In genomic region chr6:66655420-66655819, GRCh38 we compare ENCODE assay signal across 28 cellular contexts.
DNase-seq lines count a peak whose midpoint lies in the region; ATAC-seq, FAIRE-seq and TF ChIP-seq lines count a peak whose summit lies in the region.
"Had no signal": no experiment of that assay in that cellular context is flagged by ENCODE, and none has a peak within 500 bp of the region (broad histone marks: within the 10 kb centered on the region; RNA-seq: fewer than 3 reads in every experiment).

No MANE protein-coding gene starts in this region.

- H2AK5ac ChIP-seq in trophoblast cell (ENCODE audit: low read length) = no peak overlapping the region

- H3K79me1 ChIP-seq in trophoblast cell (ENCODE audit: low read length) = no peaks in the 10 kb centered on the region

- H3K9ac ChIP-seq in kidney (ENCODE audit: low read length in 2 of 2) (no peak overlapping the region), trophoblast cell (ENCODE audit: low read length) (no peak overlapping the region)
- H3K9ac ChIP-seq: BLaER1 had no signal

- no peak overlapping the region for H2BK120ac ChIP-seq in trophoblast cell (ENCODE audit: insufficient read depth, low read length, poor library complexity)

- intact Hi-C loops in left ventricle myocardium superior (cut with micrococcal nuclease) = no loop called here
- intact Hi-C loops in heart right ventricle (cut with DNase I) = loop anchor here in 1 of 10 donors (10.0 kb wide), 1 partner anchor 109 kb away; no protein-coding TSS in a partner anchor
- intact Hi-C loops in kidney (cut with DNase I) = no loop called here
- intact Hi-C loops in upper lobe of right lung (cut with DNase I) = no loop called here

- no peak overlapping the region for H3K4ac ChIP-seq in trophoblast cell (ENCODE audit: low read depth, low read length)

- no peak for TF ChIP-seq CTCF in heart right ventricle (IDR thresholded peaks at IDR 0.05)
- no peak for TF ChIP-seq CTCF in kidney (IDR thresholded peaks at IDR 0.05; ENCODE audit: borderline replicate concordance, extremely low read depth, insufficient read depth)
- no peak for TF ChIP-seq CTCF in upper lobe of right lung (IDR thresholded peaks at IDR 0.05)

- peak; percentile 10 for DNase-seq in left ventricle myocardium superior
- no peak for DNase-seq in heart right ventricle
- DNase-seq in kidney = peak; percentile 64
- DNase-seq in trophoblast cell = no peak
- no peak for DNase-seq in upper lobe of right lung
- no peak for DNase-seq in NCI-H128 (lab: John Stamatoyannopoulos, UW; ENCODE audit: unreplicated experiment)
- no peak for DNase-seq in SKM-1 (lab: John Stamatoyannopoulos, UW; ENCODE audit: unreplicated experiment)
- DNase-seq: 8988T; ACHN; BE2C; C1 segment of cervical spinal cord; CD4-positive, alpha-beta memory T cell; CD4-positive, CD25-positive, alpha-beta regulatory T cell; CD8-positive, alpha-beta memory T cell; COR-L47; DMS 273 treated with DMSO at 0.1 percent for 48 hours; DMS153; DMS53; DMS79; DND-41; EL; GDM1 had no signal

- no peak overlapping the region for H2BK12ac ChIP-seq in trophoblast cell (ENCODE audit: low read length)

- H3K27me3 ChIP-seq in heart right ventricle (no peaks in the 10 kb centered on the region), trophoblast cell (ENCODE audit: insufficient read depth, low read length) (no peaks in the 10 kb centered on the region), upper lobe of right lung (no peaks in the 10 kb centered on the region)
- H3K27me3 ChIP-seq: BE2C, BLaER1 had no signal

- no peak overlapping the region for H4K91ac ChIP-seq in trophoblast cell (ENCODE audit: low read depth, low read length)

- no peak overlapping the region for H3K14ac ChIP-seq in trophoblast cell (ENCODE audit: low read length)

- 92 to 94% methylated on average over 13 of the region's 13 CpGs for WGBS in heart right ventricle, 2 donors
- no CpG with 5 or more reads among the region's 13 CpGs for WGBS in trophoblast cell (ENCODE audit: extremely low coverage, insufficient coverage, insufficient read length)

- H2BK5ac ChIP-seq in trophoblast cell (ENCODE audit: low read depth, low read length, poor library complexity) = no peak overlapping the region

- H2AFZ ChIP-seq in trophoblast cell (ENCODE audit: insufficient read depth, low read length, poor library complexity) = no peak overlapping the region

- H3K4me3 ChIP-seq in heart right ventricle (no peak overlapping the region), kidney (ENCODE audit: low read length in 2 of 2) (no peak overlapping the region), trophoblast cell (ENCODE audit: low read depth, low read length) (peak overlapping the region; percentile 18), upper lobe of right lung (no peak overlapping the region)
- H3K4me3 ChIP-seq: BLaER1, GM12878 had no signal

- H3K9me3 ChIP-seq in heart right ventricle (peaks cover 0 to 36% (median 6%) of the 10 kb centered on the region in 11 donors), kidney (ENCODE audit: control insufficient read depth in 1 of 2, low read length in 2 of 2) (no peaks in the 10 kb centered on the region), trophoblast cell (ENCODE audit: insufficient read depth, low read depth, low read length) (no peaks in the 10 kb centered on the region), upper lobe of right lung (no peaks in the 10 kb centered on the region)
- H3K9me3 ChIP-seq: BE2C had no signal

- H3K23ac ChIP-seq in trophoblast cell (ENCODE audit: low read length) = no peak overlapping the region

- no peak overlapping the region for H3K18ac ChIP-seq in trophoblast cell (ENCODE audit: low read length)

- H3K27ac ChIP-seq in heart right ventricle = no peak overlapping the region
- no peak overlapping the region for H3K27ac ChIP-seq in kidney (ENCODE audit: low read depth in 2 of 2, low read length in 2 of 2)
- no peak overlapping the region for H3K27ac ChIP-seq in trophoblast cell (ENCODE audit: low read depth, low read length)
- H3K27ac ChIP-seq in upper lobe of right lung = no peak overlapping the region
- H3K27ac ChIP-seq: BLaER1 had no signal

- no peaks in the 10 kb centered on the region for H3K36me3 ChIP-seq in heart right ventricle
- no peaks in the 10 kb centered on the region for H3K36me3 ChIP-seq in kidney (ENCODE audit: control insufficient read depth in 1 of 2, insufficient read depth in 2 of 2, low read length in 2 of 2)
- H3K36me3 ChIP-seq in trophoblast cell (ENCODE audit: control insufficient read depth in 1 of 2, insufficient read depth in 2 of 2, low read length in 2 of 2) = no peaks in the 10 kb centered on the region
- no peaks in the 10 kb centered on the region for H3K36me3 ChIP-seq in upper lobe of right lung
- H3K36me3 ChIP-seq: BE2C, BLaER1 had no signal

- H3K4me2 ChIP-seq in trophoblast cell (ENCODE audit: low read length) = no peak overlapping the region
- H3K4me2 ChIP-seq: BLaER1 had no signal

- no peak overlapping the region for H4K12ac ChIP-seq in trophoblast cell (ENCODE audit: low read depth, low read length)

- H3K4me1 ChIP-seq in heart right ventricle = no peaks in the 10 kb centered on the region
- H3K4me1 ChIP-seq in kidney (ENCODE audit: control insufficient read depth in 1 of 2, insufficient read depth in 1 of 2, low read depth in 1 of 2, low read length in 2 of 2) = no peaks in the 10 kb centered on the region
- no peaks in the 10 kb centered on the region for H3K4me1 ChIP-seq in trophoblast cell (ENCODE audit: control insufficient read depth in 1 of 2, insufficient read depth in 2 of 2, low read length in 2 of 2)
- no peaks in the 10 kb centered on the region for H3K4me1 ChIP-seq in upper lobe of right lung
- H3K4me1 ChIP-seq: BE2C, BLaER1 had no signal

- no peaks in the 10 kb centered on the region for H3K79me2 ChIP-seq in trophoblast cell (ENCODE audit: control insufficient read depth, insufficient read depth, low read length, poor library complexity)

- ATAC-seq in left ventricle myocardium superior (no peak), heart right ventricle (no peak), upper lobe of right lung (peak; percentile 20), HG03354 (IDR thresholded peaks at IDR 0.05; ENCODE audit: poor library complexity, severe bottlenecking, unreplicated experiment) (no peak)
- ATAC-seq: GM12878 had no signal

- no peak for FAIRE-seq in kidney (lab: Jason Lieb, UNC)
- FAIRE-seq: A204.1, GM12878, GM12892, GM18507 had no signal

- no peak overlapping the region for H4K8ac ChIP-seq in trophoblast cell (ENCODE audit: low read depth, low read length)

Comparison
In these comparisons a context has a peak if more than half of its experiments do, and no peak if none do; other contexts are left out.
1. DNase-seq: peak in left ventricle myocardium superior (single experiment) and kidney (single experiment); none in heart right ventricle (0 of 2), trophoblast cell (0 of 2), upper lobe of right lung (single experiment), NCI-H128 (single experiment) and SKM-1 (single experiment).